Comparison of ENCODE assay signal across 1 cellular context in genomic region chr1:85621430-85621829, GRCh38.
TF ChIP-seq lines count a peak whose summit lies in the region.

No MANE protein-coding gene starts in this region.

TF ChIP-seq in HEK293, 187 proteins besides CTCF, POLR2A, EP300 and RAD21 (continued from another document):
- TF ChIP-seq ZNF513 (tag by site-specific recombination; IDR thresholded peaks at IDR 0.05): no peak
- no peak for TF ChIP-seq ZBTB20 (tag by site-specific recombination; IDR thresholded peaks at IDR 0.05)
- no peak for TF ChIP-seq SALL2 (tag by site-specific recombination; IDR thresholded peaks at IDR 0.05; ENCODE audit: borderline replicate concordance)
- TF ChIP-seq ZNF404 (tag by site-specific recombination; IDR thresholded peaks at IDR 0.05): no peak
- no peak for TF ChIP-seq MEIS1 (CRISPR knock-in tag; IDR thresholded peaks at IDR 0.05; ENCODE audit: borderline replicate concordance)
- TF ChIP-seq ZBTB21 (tag by site-specific recombination; IDR thresholded peaks at IDR 0.05): no peak
- TF ChIP-seq ZBTB10 (tag by site-specific recombination; IDR thresholded peaks at IDR 0.05): no peak
- no peak for TF ChIP-seq ZNF266 (tag by site-specific recombination; IDR thresholded peaks at IDR 0.05; ENCODE audit: low read depth)
- no peak for TF ChIP-seq ZNF76 (tag by site-specific recombination; IDR thresholded peaks at IDR 0.05; ENCODE audit: borderline replicate concordance, low read depth)
- TF ChIP-seq ZNF121 (tag by site-specific recombination; IDR thresholded peaks at IDR 0.05): no peak
- TF ChIP-seq ZNF510 (tag by site-specific recombination; IDR thresholded peaks at IDR 0.05; ENCODE audit: insufficient replicate concordance): no peak
- peak; percentile 63; the same call in 1 of the 2 replicates for TF ChIP-seq ZNF626 (tag by site-specific recombination; IDR thresholded peaks at IDR 0.05)
- TF ChIP-seq ZBTB6 (tag by site-specific recombination; IDR thresholded peaks at IDR 0.05): no peak
- TF ChIP-seq GLIS1 (tag by site-specific recombination; IDR thresholded peaks at IDR 0.05): no peak
- peak; percentile 67; the same call in 1 of the 2 replicates for TF ChIP-seq ZNF664 (tag by site-specific recombination; IDR thresholded peaks at IDR 0.05)
- TF ChIP-seq SETDB1 (IDR thresholded peaks at IDR 0.05; ENCODE audit: insufficient read length, low read length): peak; percentile 82
- no peak for TF ChIP-seq ZBTB17 (tag by site-specific recombination; IDR thresholded peaks at IDR 0.05)
- 0 out of 2 replicates have a peak, but pooled peaks have one; percentile 20 for TF ChIP-seq ZNF585B (tag by site-specific recombination; IDR thresholded peaks at IDR 0.05)
